Comparison of ENCODE assay signal across 1 cellular context in genomic region chr4:169377367-169377766, GRCh38.
TF ChIP-seq lines count a peak whose summit lies in the region.

No MANE protein-coding gene starts in this region.

TF ChIP-seq in GM12878, 131 proteins besides CTCF, POLR2A, EP300 and RAD21 (continued from another document):
- TF ChIP-seq PAX5 (IDR thresholded peaks at IDR 0.05; ENCODE audit: borderline replicate concordance, low read depth, low read length): no peak
